In genomic region chr19:8831373-8831772, GRCh38 we compare ENCODE assay signal across 9 cellular contexts. TPM values are rescaled to one million over a fixed set of nuclear protein-coding genes. Genes with fewer than 3 reads are reported as not detected.
DNase-seq lines count a peak whose midpoint lies in the region; ATAC-seq, FAIRE-seq and TF ChIP-seq lines count a peak whose summit lies in the region.
"Had no signal": no experiment of that assay in that cellular context is flagged by ENCODE, and none has a peak within 500 bp of the region (broad histone marks: within the 10 kb centered on the region; RNA-seq: fewer than 3 reads in every experiment).

No MANE protein-coding gene starts in this region.

- 86% methylated on average over 6 of the region's 6 CpGs for WGBS in A549 (ENCODE audit: missing lambda C conversion rate)

- TF ChIP-seq EP300 in A549 (IDR thresholded peaks at IDR 0.05) = no peak

- POLR2A ChIA-PET in A549 (lab: Yijun Ruan, JAX) = interaction anchor here (1.3 kb wide), 1 partner anchor 222 kb away, joined by 3 read pairs; no protein-coding TSS in a partner anchor

- CTCF ChIA-PET in A549 (lab: Yijun Ruan, JAX) = interaction anchor here (0.6 kb wide), 1 partner anchor 16 kb away, joined by 3 read pairs; no protein-coding TSS in a partner anchor

- H3K4me2 ChIP-seq in A549 = peak overlapping the region; percentile 92

- peak overlapping the region; percentile 85 to 97 for H3K9ac ChIP-seq in mucosa of rectum (ENCODE audit: low read depth in 1 of 2, low read length in 2 of 2)

- H3K9me3 ChIP-seq in A549 = peaks cover 2% of the 10 kb centered on the region; the same call in 2 of the 3 replicates
- no peaks in the 10 kb centered on the region for H3K9me3 ChIP-seq in mucosa of rectum (ENCODE audit: control insufficient read depth in 2 of 2, low read length in 2 of 2)

- no peaks in the 10 kb centered on the region for H3K27me3 ChIP-seq in HL-60 (ENCODE audit: insufficient read depth, poor library complexity, severe bottlenecking)
- no peaks in the 10 kb centered on the region for H3K27me3 ChIP-seq in brain microvascular endothelial cell (replicated peaks)
- no peaks in the 10 kb centered on the region for H3K27me3 ChIP-seq in mucosa of rectum (ENCODE audit: control insufficient read depth in 2 of 2, insufficient read depth in 2 of 2, low read length in 2 of 2)

- H3K4me3 ChIP-seq in A549 (peak overlapping the region; percentile 85), HL-60 (replicated peaks; ENCODE audit: insufficient read depth, low read length) (peak overlapping the region; percentile 78), brain microvascular endothelial cell (ENCODE audit: low read depth, low read length) (peak overlapping the region; percentile 70), mucosa of rectum (ENCODE audit: low read length in 2 of 2) (peak overlapping the region; percentile 87 to 92)

- DNase-seq in A549 (ENCODE audit: low read depth in 1 of 2, low spot score in 1 of 2) (no peak), HL-60 (ENCODE audit: low read depth in 1 of 2, low spot score in 1 of 2) (no peak), brain microvascular endothelial cell (no peak), ureter (ENCODE audit: low spot score) (no peak), LoVo (ENCODE audit: low spot score) (no peak)
- no peak for DNase-seq in activated CD4-positive, alpha-beta T cell treated with anti-CD3 and anti-CD28 coated beads, Interleukin-2, amount 50 U/mL, for 4 hours

- in situ Hi-C loops in brain microvascular endothelial cell (cut with HindIII; ENCODE audit: low pct_ligation_motif_present, low sequenced_read_pairs) = no loop called here

- TF ChIP-seq RAD21 in A549 (conservative IDR thresholded peaks at IDR 0.05 in 1 of 2, IDR thresholded peaks at IDR 0.05 in 1 of 2) = no peak

- FAIRE-seq in A549 (lab: Jason Lieb, UNC) = no peak

- TF ChIP-seq CTCF in A549 (IDR thresholded peaks at IDR 0.05) (no peak), HL-60 (IDR thresholded peaks at IDR 0.05; ENCODE audit: insufficient read depth, low read length) (no peak), brain microvascular endothelial cell (IDR thresholded peaks at IDR 0.05; ENCODE audit: low read depth, low read length, missing control alignments) (no peak)

- H3K4me1 ChIP-seq in A549 (peaks cover 4% of the 10 kb centered on the region; the same call in 1 of the 3 replicates), mucosa of rectum (ENCODE audit: control insufficient read depth in 2 of 2, insufficient read depth in 2 of 2, low read length in 2 of 2) (peaks cover 2 to 7% of the 10 kb centered on the region in 2 donors)

- H3K36me3 ChIP-seq in brain microvascular endothelial cell (replicated peaks) = no peaks in the 10 kb centered on the region
- peaks cover 0 to 4% of the 10 kb centered on the region in 2 donors for H3K36me3 ChIP-seq in mucosa of rectum (ENCODE audit: control insufficient read depth in 2 of 2, insufficient read depth in 2 of 2, low read length in 2 of 2)

- ATAC-seq in A549 = no peak
- ATAC-seq in HG03097 (IDR thresholded peaks at IDR 0.05; ENCODE audit: low FRiP score, unreplicated experiment) = no peak

- no peak for TF ChIP-seq POLR2A in A549 (IDR thresholded peaks at IDR 0.05; ENCODE audit: low read length)

- H3K27ac ChIP-seq in A549 (peak overlapping the region; percentile 99), HL-60 (replicated peaks) (peak overlapping the region; percentile 99), brain microvascular endothelial cell (no peak overlapping the region), mucosa of rectum (ENCODE audit: low read depth in 2 of 2, low read length in 2 of 2) (peak overlapping the region in 1 of 2 donors; percentile 97)

TF ChIP-seq in A549, 52 proteins besides CTCF, POLR2A, EP300 and RAD21:
- TF ChIP-seq CEBPB (IDR thresholded peaks at IDR 0.05) (no peak), MAFK (IDR thresholded peaks at IDR 0.05; ENCODE audit: partially characterized antibody) (no peak), HEYL (CRISPR knock-in tag; IDR thresholded peaks at IDR 0.05) (no peak)

RNA-seq across cellular contexts. Expression of gene ZNF558, which starts 0.7 kb away (rescaled TPM):
- polyA plus RNA-seq in A549 (2011; rRNA removed) (30.9 and 37.3 TPM in 2 replicates), A549 (2017; fragmentation: RNase III; extraction: RNeasy Plus Mini Kit Qiagen cat#74134 plus additional on column Dnase treatment) (8.8 to 11.8 TPM (median 8.9 TPM) in 3 replicates)
- polyA plus RNA-seq in A549 (2012; cell fraction: cytosol; rRNA removed) = 7.7 and 9.0 TPM in 2 replicates
- polyA plus RNA-seq in A549 (2012; cell fraction: nucleus; rRNA removed) = 13.0 and 16.2 TPM in 2 replicates
- polyA minus RNA-seq in A549 (2011; rRNA and poly(A)+ RNA removed) = 51.4 and 55.3 TPM in 2 replicates
- 28.9 TPM for total RNA-seq in ureter

RNA-seq across cellular contexts. Expression of gene MBD3L1, which starts 0.8 kb away (rescaled TPM):
- polyA plus RNA-seq in A549 (2011; rRNA removed) (not detected in 2 replicates), A549 (2017; fragmentation: RNase III; extraction: RNeasy Plus Mini Kit Qiagen cat#74134 plus additional on column Dnase treatment) (not detected in 3 replicates)
- polyA plus RNA-seq in A549 (2012; cell fraction: cytosol; rRNA removed) = not detected in 2 replicates
- polyA plus RNA-seq in A549 (2012; cell fraction: nucleus; rRNA removed) = not detected in 2 replicates
- not detected in 2 replicates for polyA minus RNA-seq in A549 (2011; rRNA and poly(A)+ RNA removed)
- not detected for total RNA-seq in ureter
- total RNA-seq: RPMI7951 had no signal
